Comparison of ENCODE assay signal across 8 cellular contexts in genomic region chr19:7522072-7522922, GRCh38. TPM values are rescaled to one million over a fixed set of nuclear protein-coding genes. Genes with fewer than 3 reads are reported as not detected.
DNase-seq lines count a peak whose midpoint lies in the region; FAIRE-seq and TF ChIP-seq lines count a peak whose summit lies in the region.

MCOLN1 (plus strand) TSS chr19:7522624; CDS start chr19:7522751, 127 bp downstream.

- peak within 1 kb of the TSS; percentile 63 for H3K4me3 ChIP-seq in HEK293 (ENCODE audit: low read depth, low read length)

- TF ChIP-seq CTCF in HEK293 (tag by site-specific recombination; IDR thresholded peaks at IDR 0.05), result no peak; the same call in 1 of the 2 replicates

- H3K27ac ChIP-seq in HEK293 (ENCODE audit: extremely low read depth, low read depth, low read length), result no peak within 1 kb of the TSS

- DNase-seq in MV-4-11 (lab: John Stamatoyannopoulos, UW) (peak; percentile 98), SK-N-DZ (ENCODE audit: low spot score) (peak; percentile 94), frontal cortex (ENCODE audit: low spot score in 2 of 2) (peak; percentile 100), nucleus accumbens (lab: John Stamatoyannopoulos, UW) (peak; percentile 55 to 99 (median 95)), superior temporal gyrus (ENCODE audit: extremely low spot score) (peak; percentile 99)
- DNase-seq in activated naive CD4-positive, alpha-beta T cell treated with Interleukin-2 at 50 U/mL for 16 hours, result peak; percentile 100

- H3K36me3 ChIP-seq in HEK293 (ENCODE audit: control insufficient read depth in 2 of 2, insufficient read depth in 1 of 2, low read length in 2 of 2), result peaks cover 0 to 20% of the 10 kb centered on the region in 2 experiments; a peak in 1 of 3 replicates

- CTCF ChIA-PET in HEK293 (lab: Yijun Ruan, JAX), result interaction anchor here (0.6 to 1.8 kb wide), 6 partner anchors 10 to 332 kb away, joined by 3 to 9 read pairs (median 4); no protein-coding TSS in a partner anchor

- no peaks in the 10 kb centered on the region for H3K9me3 ChIP-seq in HEK293 (ENCODE audit: control insufficient read depth, insufficient read depth, low read depth, low read length)

- POLR2A ChIA-PET in HEK293 (lab: Yijun Ruan, JAX), result interaction anchor here (0.7 to 3.3 kb wide), 12 partner anchors 10 to 1194 kb away, joined by 3 to 27 read pairs (median 4); partner anchors contain the start of genes CAMSAP3, PET100, PNPLA6 and XAB2

- H3K4me1 ChIP-seq in HEK293 (ENCODE audit: control insufficient read depth, insufficient read depth, low read length), result 0 out of 2 replicates have a peak, but pooled peaks cover 2% of the 10 kb centered on the region

- peak; percentile 85 for FAIRE-seq in G401.6 (lab: Jason Lieb, UNC)
- FAIRE-seq in frontal cortex (lab: Jason Lieb, UNC), result peak; percentile 17

TF ChIP-seq in HEK293, 187 proteins besides CTCF, POLR2A, EP300 and RAD21 (continues in another document):
- TF ChIP-seq ZNF175 (tag by site-specific recombination; IDR thresholded peaks at IDR 0.05) (no peak), ZSCAN23 (tag by site-specific recombination; IDR thresholded peaks at IDR 0.05) (peak; percentile 96), ZNF548 (tag by site-specific recombination; IDR thresholded peaks at IDR 0.05) (no peak), KLF17 (tag by site-specific recombination; IDR thresholded peaks at IDR 0.05) (peak; percentile 94), ZNF670 (tag by site-specific recombination; IDR thresholded peaks at IDR 0.05; ENCODE audit: low read depth) (no peak), GLIS1 (tag by site-specific recombination; IDR thresholded peaks at IDR 0.05) (peak; percentile 67), ZBTB7A (tag by site-specific recombination; IDR thresholded peaks at IDR 0.05; ENCODE audit: low read depth) (peak; percentile 90; the same call in 1 of the 2 replicates), ZNF560 (tag by site-specific recombination; IDR thresholded peaks at IDR 0.05; ENCODE audit: borderline replicate concordance) (no peak), EGR2 (tag by site-specific recombination; IDR thresholded peaks at IDR 0.05; ENCODE audit: low read depth) (0 out of 2 replicates have a peak, but pooled peaks have one; percentile 31), ZNF280D (tag by site-specific recombination; IDR thresholded peaks at IDR 0.05) (peak; percentile 73; the same call in 1 of the 2 replicates), MEIS1 (CRISPR knock-in tag; IDR thresholded peaks at IDR 0.05; ENCODE audit: borderline replicate concordance) (no peak), ZNF174 (tag by site-specific recombination; IDR thresholded peaks at IDR 0.05) (no peak), ZNF311 (tag by site-specific recombination; IDR thresholded peaks at IDR 0.05; ENCODE audit: borderline replicate concordance) (no peak), ZNF2 (tag by site-specific recombination; IDR thresholded peaks at IDR 0.05) (peak; percentile 91), HIC1 (tag by site-specific recombination; IDR thresholded peaks at IDR 0.05) (peak; percentile 82), GLI2 (tag by site-specific recombination; IDR thresholded peaks at IDR 0.05; ENCODE audit: borderline replicate concordance, low read depth) (no peak), HOXD13 (CRISPR knock-in tag; IDR thresholded peaks at IDR 0.05; ENCODE audit: borderline replicate concordance) (no peak), SP2 (tag by site-specific recombination; IDR thresholded peaks at IDR 0.05) (peak; percentile 88), ATF2 (tag by site-specific recombination; IDR thresholded peaks at IDR 0.05; ENCODE audit: low read depth) (no peak), ZNF366 (tag by site-specific recombination; conservative IDR thresholded peaks at IDR 0.05) (peak; percentile 71), ZNF274 (IDR thresholded peaks at IDR 0.05; ENCODE audit: low read length) (no peak), ZNF274 (tag by site-specific recombination; IDR thresholded peaks at IDR 0.05; ENCODE audit: borderline replicate concordance) (no peak), ZNF658 (tag by site-specific recombination; IDR thresholded peaks at IDR 0.05) (no peak), KLF8 (tag by site-specific recombination; IDR thresholded peaks at IDR 0.05) (peak; percentile 87), ZSCAN30 (tag by site-specific recombination; IDR thresholded peaks at IDR 0.05) (peak; percentile 80), ZNF514 (tag by site-specific recombination; IDR thresholded peaks at IDR 0.05) (no peak), ZNF248 (tag by site-specific recombination; IDR thresholded peaks at IDR 0.05) (no peak), ZNF600 (tag by site-specific recombination; IDR thresholded peaks at IDR 0.05) (peak; percentile 65; the same call in 1 of the 2 replicates), KLF9 (tag by site-specific recombination; IDR thresholded peaks at IDR 0.05; ENCODE audit: low read depth) (peak; percentile 92), ZNF623 (tag by site-specific recombination; IDR thresholded peaks at IDR 0.05) (no peak)
- TF ChIP-seq, protein P1, sequence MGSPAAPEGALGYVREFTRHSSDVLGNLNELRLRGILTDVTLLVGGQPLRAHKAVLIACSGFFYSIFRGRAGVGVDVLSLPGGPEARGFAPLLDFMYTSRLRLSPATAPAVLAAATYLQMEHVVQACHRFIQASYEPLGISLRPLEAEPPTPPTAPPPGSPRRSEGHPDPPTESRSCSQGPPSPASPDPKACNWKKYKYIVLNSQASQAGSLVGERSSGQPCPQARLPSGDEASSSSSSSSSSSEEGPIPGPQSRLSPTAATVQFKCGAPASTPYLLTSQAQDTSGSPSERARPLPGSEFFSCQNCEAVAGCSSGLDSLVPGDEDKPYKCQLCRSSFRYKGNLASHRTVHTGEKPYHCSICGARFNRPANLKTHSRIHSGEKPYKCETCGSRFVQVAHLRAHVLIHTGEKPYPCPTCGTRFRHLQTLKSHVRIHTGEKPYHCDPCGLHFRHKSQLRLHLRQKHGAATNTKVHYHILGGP (tag by site-specific recombination; IDR thresholded peaks at IDR 0.05), result no peak

RNA-seq across cellular contexts. Expression of gene MCOLN1, which starts in this region (rescaled TPM):
- polyA plus RNA-seq in SK-N-DZ (2014; cell fraction: cytosol; rRNA removed), result 5.5 and 6.4 TPM in 2 replicates
- 24.2 and 29.8 TPM in 2 replicates for polyA plus RNA-seq in SK-N-DZ (2014; cell fraction: nucleus; rRNA removed)
- total RNA-seq in frontal cortex, result 7.7 TPM
